ENCODE assay signal across 15 cellular contexts in the genomic region with DNA sequence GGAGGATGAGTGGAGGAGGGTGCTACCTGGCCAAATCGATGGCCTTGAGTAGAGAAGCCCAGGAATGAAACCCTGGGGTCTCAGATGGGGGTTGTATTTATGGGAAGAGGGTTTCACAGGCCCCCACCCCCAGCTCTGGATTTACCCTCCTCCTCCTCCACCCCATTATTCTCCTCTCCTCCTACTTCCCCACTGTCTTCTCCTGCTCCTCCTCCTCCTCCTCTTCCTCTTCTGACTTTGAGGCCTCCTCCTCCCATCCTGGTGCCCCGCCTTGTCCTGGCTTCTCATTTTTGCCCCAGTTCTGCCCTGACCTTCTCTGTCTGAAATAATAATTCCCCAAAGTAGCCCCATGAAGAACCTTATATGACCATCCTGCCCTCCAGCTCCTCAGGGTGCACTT.
"Had no signal": no experiment of that assay in that cellular context is flagged by ENCODE, and none has a peak within 500 bp of the region (broad histone marks: within the 10 kb centered on the region; RNA-seq: fewer than 3 reads in every experiment).

No MANE protein-coding gene starts in this region.

- H2AFZ ChIP-seq: hepatocyte had no signal

- H3K36me3 ChIP-seq: ovary, right lobe of liver had no signal

- ATAC-seq: activated CD8-positive, alpha-beta memory T cell treated with anti-CD3 and anti-CD28 coated beads, Interleukin-2, amount 10 ng/mL, durations not matched to agents 7 days and 5 days; foreskin keratinocyte had no signal

- H3K27me3 ChIP-seq: foreskin keratinocyte, hepatocyte, ovary, right lobe of liver had no signal

- H3K9me3 ChIP-seq: ovary, right lobe of liver had no signal

- DNase-seq: activated B cell treated with CpG ODN at 0.5 μM for 24 hours; activated CD4-positive, alpha-beta memory T cell treated with anti-CD3 and anti-CD28 coated beads, Interleukin-2, amount 10 ng/mL, durations not matched to agents 7 days and 5 days; activated CD4-positive, alpha-beta T cell treated with anti-CD3 and anti-CD28 coated beads for 48 hours; activated CD8-positive, alpha-beta memory T cell treated with anti-CD3 and anti-CD28 coated beads, Interleukin-2, amount 10 ng/mL, durations not matched to agents 7 days and 5 days; amniotic stem cell; dermis blood vessel endothelial cell; foreskin keratinocyte; ovary; right lobe of liver; small intestine; stimulated activated CD4-positive, alpha-beta T cell treated with anti-CD3 and anti-CD28 coated beads, Interleukin-15, amount 100 ng/mL, for 24 hours; stimulated activated CD4-positive, alpha-beta T cell treated with anti-CD3 and anti-CD28 coated beads, Interleukin-2, amount 100 ng/mL, for 48 hours; stimulated activated naive CD8-positive, alpha-beta T cell treated with anti-CD3 and anti-CD28 coated beads, Interleukin-15, amount 100 ng/mL, for 72 hours had no signal

- H3K27ac ChIP-seq: epithelial cell of prostate, foreskin keratinocyte, hepatocyte, ovary, right lobe of liver had no signal

- H3K4me1 ChIP-seq: foreskin keratinocyte, right lobe of liver had no signal

- H3K4me2 ChIP-seq: hepatocyte had no signal

- H3K4me3 ChIP-seq: hepatocyte, ovary, right lobe of liver had no signal

- H3K79me2 ChIP-seq: hepatocyte had no signal
